17 cellular contexts compared by ENCODE assay signal in genomic region chr14:60544659-60545058, GRCh38.
"Had no signal": no experiment of that assay in that cellular context is flagged by ENCODE, and none has a peak within 500 bp of the region (broad histone marks: within the 10 kb centered on the region; RNA-seq: fewer than 3 reads in every experiment).

No MANE protein-coding gene starts in this region.

- ATAC-seq: activated CD4-positive, CD25-positive, alpha-beta regulatory T cell treated with anti-CD3 and anti-CD28 coated beads, Interleukin-2, amount 50 U/mL, for 24 hours; effector memory CD8-positive, alpha-beta T cell; left lobe of liver; lower lobe of right lung; naive thymus-derived CD4-positive, alpha-beta T cell; right lobe of liver; stimulated activated naive B cell treated with anti-CD40 and anti-IgM and Interleukin-4, amounts not matched to agents 10 μg/mL and 1 μg/mL and 100 μg/mL, for 72 hours had no signal

- DNase-seq: activated CD4-positive, alpha-beta T cell treated with anti-CD3 and anti-CD28 coated beads, Interleukin-2, amount 50 U/mL, for 1 hour; activated naive CD4-positive, alpha-beta T cell treated with Interleukin-2 at 50 U/mL for 16 hours; activated naive CD8-positive, alpha-beta T cell treated with anti-CD3 and anti-CD28 coated beads for 36 hours; activated T-cell treated with anti-CD3 and anti-CD28 coated beads, Interleukin-2, amount 50 U/mL, for 48 hours; central memory CD4-positive, alpha-beta T cell; effector memory CD8-positive, alpha-beta T cell; glutamatergic neuron; immature natural killer cell; lower lobe of right lung; naive thymus-derived CD4-positive, alpha-beta T cell; posterior cingulate gyrus; right lobe of liver; stimulated activated naive B cell treated with anti-CD40 and anti-IgM and Interleukin-4, amounts not matched to agents 10 μg/mL and 1 μg/mL and 100 μg/mL, for 72 hours; transverse colon had no signal

- H3K4me3 Mint-ChIP-seq: activated naive CD8-positive, alpha-beta T cell treated with anti-CD3 and anti-CD28 coated beads for 36 hours; effector memory CD8-positive, alpha-beta T cell; immature natural killer cell; naive thymus-derived CD4-positive, alpha-beta T cell; neural crest cell; stimulated activated naive B cell treated with anti-CD40 and anti-IgM and Interleukin-4, amounts not matched to agents 10 μg/mL and 1 μg/mL and 100 μg/mL, for 72 hours had no signal

- H3K4me1 Mint-ChIP-seq: activated naive CD8-positive, alpha-beta T cell treated with anti-CD3 and anti-CD28 coated beads for 36 hours; immature natural killer cell; naive thymus-derived CD4-positive, alpha-beta T cell; neural crest cell; stimulated activated naive B cell treated with anti-CD40 and anti-IgM and Interleukin-4, amounts not matched to agents 10 μg/mL and 1 μg/mL and 100 μg/mL, for 72 hours had no signal

- H3K27ac Mint-ChIP-seq: activated naive CD8-positive, alpha-beta T cell treated with anti-CD3 and anti-CD28 coated beads for 36 hours; effector memory CD8-positive, alpha-beta T cell; immature natural killer cell; naive thymus-derived CD4-positive, alpha-beta T cell; stimulated activated naive B cell treated with anti-CD40 and anti-IgM and Interleukin-4, amounts not matched to agents 10 μg/mL and 1 μg/mL and 100 μg/mL, for 72 hours had no signal
